Comparison of ENCODE assay signal across 16 cellular contexts in the genomic region with DNA sequence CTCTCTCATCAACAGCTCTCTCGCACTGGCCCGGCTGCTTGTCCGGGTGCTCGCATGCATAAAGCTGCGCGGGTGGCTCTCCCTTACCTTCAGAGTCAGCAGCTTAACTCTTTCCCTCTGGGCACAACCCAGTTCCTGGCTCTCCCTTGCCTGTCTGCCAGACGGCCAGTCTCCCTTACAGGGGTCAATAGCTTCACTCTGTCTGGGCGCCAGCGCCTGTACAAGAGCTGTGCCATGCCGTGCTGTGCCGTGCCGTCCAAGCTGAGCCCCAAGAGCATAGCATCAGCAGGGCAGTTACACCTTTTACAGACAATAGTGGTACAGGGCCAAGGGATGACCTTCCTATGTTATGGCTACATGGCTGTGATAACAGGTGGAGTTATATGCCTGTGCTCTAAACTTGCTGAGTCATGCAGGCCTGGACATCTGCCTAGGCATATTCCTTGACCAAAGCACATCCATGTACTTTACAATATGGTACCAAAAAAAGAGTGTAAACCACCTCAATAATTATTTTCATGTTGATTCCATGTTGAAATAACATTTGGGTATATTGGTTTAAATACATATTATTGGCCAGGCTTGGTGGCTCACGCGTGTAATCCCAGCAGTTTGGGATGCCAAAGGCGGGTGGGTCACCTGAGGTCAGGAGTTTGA. TPM values are rescaled to one million over a fixed set of nuclear protein-coding genes. Genes with fewer than 3 reads are reported as not detected.
A peak's percentile ranks its signal among the peaks of the same experiment; 100 is the strongest.
DNase-seq lines count a peak whose midpoint lies in the region; ATAC-seq and TF ChIP-seq lines count a peak whose summit lies in the region.
"Had no signal": no experiment of that assay in that cellular context is flagged by ENCODE, and none has a peak within 500 bp of the region (broad histone marks: within the 10 kb centered on the region; RNA-seq: fewer than 3 reads in every experiment).

No MANE protein-coding gene starts in this region.

- H2AK5ac ChIP-seq in trophoblast cell (ENCODE audit: low read length) = peak overlapping the region; percentile 89

- H3K4me2 ChIP-seq in trophoblast cell (ENCODE audit: low read length) = no peak overlapping the region

- H3K27me3 ChIP-seq in trophoblast cell (ENCODE audit: insufficient read depth, low read length) (no peaks in the 10 kb centered on the region), left lung (no peaks in the 10 kb centered on the region)
- H3K27me3 ChIP-seq: sigmoid colon had no signal

- H3K4me3 ChIP-seq in HEK293 (ENCODE audit: low read depth, low read length) = no peak overlapping the region
- no peak overlapping the region for H3K4me3 ChIP-seq in trophoblast cell (ENCODE audit: low read depth, low read length)
- H3K4me3 ChIP-seq in left lung = no peak overlapping the region
- H3K4me3 ChIP-seq: sigmoid colon had no signal

- H3K18ac ChIP-seq in trophoblast cell (ENCODE audit: low read length) = peak overlapping the region; percentile 91

- peak overlapping the region; percentile 60 for H4K91ac ChIP-seq in trophoblast cell (ENCODE audit: low read depth, low read length)

- peaks cover 2% of the 10 kb centered on the region for H3K4me1 Mint-ChIP-seq in activated T-cell treated with anti-CD3 and anti-CD28 coated beads, Interleukin-2, amount 50 U/mL, for 24 hours (ENCODE audit: low read depth)
- H3K4me1 Mint-ChIP-seq in activated T-cell treated with anti-CD3 and anti-CD28 coated beads, Interleukin-2, amount 50 U/mL, for 72 hours (ENCODE audit: low read depth) = peaks cover 10% of the 10 kb centered on the region
- H3K4me1 Mint-ChIP-seq in activated naive CD8-positive, alpha-beta T cell treated with anti-CD3 and anti-CD28 coated beads, Interleukin-2, amount 10 ng/mL, durations not matched to agents 7 days and 5 days = peaks cover 1% of the 10 kb centered on the region

- WGBS in trophoblast cell (ENCODE audit: extremely low coverage, insufficient coverage, insufficient read length) = no CpG with 5 or more reads among the region's 15 CpGs

- peaks cover 57% of the 10 kb centered on the region for H3K36me3 Mint-ChIP-seq in activated T-cell treated with anti-CD3 and anti-CD28 coated beads, Interleukin-2, amount 50 U/mL, for 24 hours (ENCODE audit: low read depth)
- H3K36me3 Mint-ChIP-seq in activated T-cell treated with anti-CD3 and anti-CD28 coated beads, Interleukin-2, amount 50 U/mL, for 72 hours (ENCODE audit: insufficient read depth in 2 of 2) = peaks cover 3 to 16% of the 10 kb centered on the region in 2 donors
- H3K36me3 Mint-ChIP-seq in activated naive CD8-positive, alpha-beta T cell treated with anti-CD3 and anti-CD28 coated beads, Interleukin-2, amount 10 ng/mL, durations not matched to agents 7 days and 5 days = peaks cover 12% of the 10 kb centered on the region

- H3K4me1 ChIP-seq in HEK293 (ENCODE audit: control insufficient read depth, insufficient read depth, low read length) (no peaks in the 10 kb centered on the region), trophoblast cell (ENCODE audit: control insufficient read depth in 1 of 2, insufficient read depth in 2 of 2, low read length in 2 of 2) (peaks cover 12 to 15% of the 10 kb centered on the region in 2 experiments), left lung (peaks cover 0 to 15% of the 10 kb centered on the region in 2 donors)
- H3K4me1 ChIP-seq: sigmoid colon had no signal

- H3K23ac ChIP-seq in trophoblast cell (ENCODE audit: low read length) = no peak overlapping the region

- H4K8ac ChIP-seq in trophoblast cell (ENCODE audit: low read depth, low read length) = peak overlapping the region; percentile 43

- H3K27ac ChIP-seq in HEK293 (ENCODE audit: extremely low read depth, low read depth, low read length) (no peak overlapping the region), trophoblast cell (ENCODE audit: low read depth, low read length) (no peak overlapping the region), left lung (no peak overlapping the region)
- H3K27ac ChIP-seq: epithelial cell of prostate, sigmoid colon had no signal

- H4K12ac ChIP-seq in trophoblast cell (ENCODE audit: low read depth, low read length) = peak overlapping the region; percentile 20

- H3K27ac Mint-ChIP-seq in activated T-cell treated with anti-CD3 and anti-CD28 coated beads, Interleukin-2, amount 50 U/mL, for 24 hours = peak overlapping the region; percentile 38
- H3K27ac Mint-ChIP-seq in activated T-cell treated with anti-CD3 and anti-CD28 coated beads, Interleukin-2, amount 50 U/mL, for 72 hours = no peak overlapping the region
- H3K27ac Mint-ChIP-seq in activated naive CD8-positive, alpha-beta T cell treated with anti-CD3 and anti-CD28 coated beads, Interleukin-2, amount 10 ng/mL, durations not matched to agents 7 days and 5 days = peak overlapping the region; percentile 25

- no peak for TF ChIP-seq CTCF in HEK293 (tag by site-specific recombination; IDR thresholded peaks at IDR 0.05)
- TF ChIP-seq CTCF in left lung (IDR thresholded peaks at IDR 0.05) = no peak

- H3K79me1 ChIP-seq in trophoblast cell (ENCODE audit: low read length) = peaks cover 7% of the 10 kb centered on the region

- no peaks in the 10 kb centered on the region for H3K9me3 Mint-ChIP-seq in activated T-cell treated with anti-CD3 and anti-CD28 coated beads, Interleukin-2, amount 50 U/mL, for 24 hours
- no peaks in the 10 kb centered on the region for H3K9me3 Mint-ChIP-seq in activated T-cell treated with anti-CD3 and anti-CD28 coated beads, Interleukin-2, amount 50 U/mL, for 72 hours
- H3K9me3 Mint-ChIP-seq in activated naive CD8-positive, alpha-beta T cell treated with anti-CD3 and anti-CD28 coated beads, Interleukin-2, amount 10 ng/mL, durations not matched to agents 7 days and 5 days = no peaks in the 10 kb centered on the region
- H3K9me3 Mint-ChIP-seq: activated naive CD4-positive, alpha-beta T cell treated with anti-CD3 and anti-CD28 coated beads, Interleukin-2, amount 50 U/mL, for 72 hours had no signal

- H3K9ac ChIP-seq in trophoblast cell (ENCODE audit: low read length) = no peak overlapping the region

- CTCF ChIA-PET in HEK293 (lab: Yijun Ruan, JAX) = interaction anchor here (0.8 kb wide), 1 partner anchor 15 kb away, joined by 4 read pairs; no protein-coding TSS in a partner anchor

- H3K36me3 ChIP-seq in HEK293 (ENCODE audit: control insufficient read depth in 2 of 2, insufficient read depth in 1 of 2, low read length in 2 of 2) (peaks cover 31 to 38% of the 10 kb centered on the region in 2 experiments), trophoblast cell (ENCODE audit: control insufficient read depth in 1 of 2, insufficient read depth in 2 of 2, low read length in 2 of 2) (peaks cover 2 to 9% of the 10 kb centered on the region in 2 experiments), left lung (peaks cover 0 to 51% of the 10 kb centered on the region in 2 donors)

- peak overlapping the region; percentile 21 for H2AFZ ChIP-seq in trophoblast cell (ENCODE audit: insufficient read depth, low read length, poor library complexity)

- no peak for DNase-seq in activated T-cell treated with anti-CD3 and anti-CD28 coated beads, Interleukin-2, amount 50 U/mL, for 24 hours
- DNase-seq in activated T-cell treated with anti-CD3 and anti-CD28 coated beads, Interleukin-2, amount 50 U/mL, for 72 hours = no peak
- DNase-seq in activated naive CD8-positive, alpha-beta T cell treated with anti-CD3 and anti-CD28 coated beads, Interleukin-2, amount 10 ng/mL, durations not matched to agents 7 days and 5 days = no peak
- no peak for DNase-seq in trophoblast cell
- DNase-seq in NCI-H510A (lab: John Stamatoyannopoulos, UW) = no peak
- no peak for DNase-seq in left lung
- DNase-seq: activated CD4-positive, alpha-beta T cell treated with anti-CD3 and anti-CD28 coated beads, Interleukin-2, amount 50 U/mL, for 4 hours; NCI-H1694; NCI-H2227 treated with DMSO at 0.1 percent for 48 hours; nucleus accumbens; RPMI8226; sigmoid colon had no signal

- H3K79me2 ChIP-seq in trophoblast cell (ENCODE audit: control insufficient read depth, insufficient read depth, low read length, poor library complexity) = peaks cover 2% of the 10 kb centered on the region

- peak overlapping the region; percentile 45 for H2BK12ac ChIP-seq in trophoblast cell (ENCODE audit: low read length)

- H3K14ac ChIP-seq in trophoblast cell (ENCODE audit: low read length) = peak overlapping the region; percentile 52

- H3K4me3 Mint-ChIP-seq in activated T-cell treated with anti-CD3 and anti-CD28 coated beads, Interleukin-2, amount 50 U/mL, for 24 hours = no peak overlapping the region
- H3K4me3 Mint-ChIP-seq in activated T-cell treated with anti-CD3 and anti-CD28 coated beads, Interleukin-2, amount 50 U/mL, for 72 hours = no peak overlapping the region
- H3K4me3 Mint-ChIP-seq in activated naive CD8-positive, alpha-beta T cell treated with anti-CD3 and anti-CD28 coated beads, Interleukin-2, amount 10 ng/mL, durations not matched to agents 7 days and 5 days = no peak overlapping the region

- intact Hi-C loops in left lung (cut with DNase I) = no loop called here

- H3K27me3 Mint-ChIP-seq in activated T-cell treated with anti-CD3 and anti-CD28 coated beads, Interleukin-2, amount 50 U/mL, for 24 hours = no peaks in the 10 kb centered on the region
- no peaks in the 10 kb centered on the region for H3K27me3 Mint-ChIP-seq in activated T-cell treated with anti-CD3 and anti-CD28 coated beads, Interleukin-2, amount 50 U/mL, for 72 hours (ENCODE audit: low read depth)
- no peaks in the 10 kb centered on the region for H3K27me3 Mint-ChIP-seq in activated naive CD8-positive, alpha-beta T cell treated with anti-CD3 and anti-CD28 coated beads, Interleukin-2, amount 10 ng/mL, durations not matched to agents 7 days and 5 days

- H2BK120ac ChIP-seq in trophoblast cell (ENCODE audit: insufficient read depth, low read length, poor library complexity) = peak overlapping the region; percentile 68

- ATAC-seq in activated T-cell treated with anti-CD3 and anti-CD28 coated beads, Interleukin-2, amount 50 U/mL, for 72 hours (replicated peaks in 1 of 2) = no peak
- no peak for ATAC-seq in activated naive CD8-positive, alpha-beta T cell treated with anti-CD3 and anti-CD28 coated beads, Interleukin-2, amount 10 ng/mL, durations not matched to agents 7 days and 5 days (ENCODE audit: low read depth)
- no peak for ATAC-seq in HG02840 (IDR thresholded peaks at IDR 0.05; ENCODE audit: low FRiP score, unreplicated experiment)
- ATAC-seq in left lung = no peak
- ATAC-seq: activated naive CD4-positive, alpha-beta T cell treated with anti-CD3 and anti-CD28 coated beads, Interleukin-2, amount 50 U/mL, for 72 hours had no signal

- no peak overlapping the region for H2BK5ac ChIP-seq in trophoblast cell (ENCODE audit: low read depth, low read length, poor library complexity)

- POLR2A ChIA-PET in HEK293 (lab: Yijun Ruan, JAX) = no interaction called here
- POLR2A ChIA-PET in activated naive CD8-positive, alpha-beta T cell treated with anti-CD3 and anti-CD28 coated beads, Interleukin-2, amount 10 ng/mL, durations not matched to agents 7 days and 5 days (lab: Charles Lee) = no interaction called here

- H3K9me3 ChIP-seq in HEK293 (ENCODE audit: control insufficient read depth, insufficient read depth, low read depth, low read length) = no peaks in the 10 kb centered on the region
- no peaks in the 10 kb centered on the region for H3K9me3 ChIP-seq in trophoblast cell (ENCODE audit: insufficient read depth, low read depth, low read length)
- H3K9me3 ChIP-seq in left lung = no peaks in the 10 kb centered on the region
- H3K9me3 ChIP-seq: sigmoid colon had no signal

- peak overlapping the region; percentile 39 for H3K4ac ChIP-seq in trophoblast cell (ENCODE audit: low read depth, low read length)

RNA-seq across cellular contexts. Expression of a gene that starts 47.9 kb away (rescaled TPM):
- 10 to 100 TPM; 22.1 to 25.3 TPM for total RNA-seq in activated T-cell treated with anti-CD3 and anti-CD28 coated beads, Interleukin-2, amount 50 U/mL, for 72 hours
- total RNA-seq in activated naive CD8-positive, alpha-beta T cell treated with anti-CD3 and anti-CD28 coated beads, Interleukin-2, amount 10 ng/mL, durations not matched to agents 7 days and 5 days = 10 to 100 TPM; 11.7 to 11.8 TPM
- polyA plus RNA-seq in trophoblast cell (2013) = 4.7 TPM in 2 replicates
- 10 to 100 TPM; 17.1 to 21.8 TPM for total RNA-seq in left lung

RNA-seq across cellular contexts. Expression of a gene that starts 48.0 kb away (rescaled TPM):
- total RNA-seq in activated T-cell treated with anti-CD3 and anti-CD28 coated beads, Interleukin-2, amount 50 U/mL, for 72 hours = 10 to 100 TPM; 29.1 to 30.9 TPM
- 10 to 100 TPM; 30.5 to 31.0 TPM for total RNA-seq in activated naive CD8-positive, alpha-beta T cell treated with anti-CD3 and anti-CD28 coated beads, Interleukin-2, amount 10 ng/mL, durations not matched to agents 7 days and 5 days
- 26.3 and 26.9 TPM in 2 replicates for polyA plus RNA-seq in trophoblast cell (2013)
- total RNA-seq in left lung = 10 to 100 TPM; 22.6 to 23.9 TPM

RNA-seq across cellular contexts. Expression of a gene that starts 49.2 kb away (rescaled TPM):
- total RNA-seq in activated T-cell treated with anti-CD3 and anti-CD28 coated beads, Interleukin-2, amount 50 U/mL, for 72 hours = 1 to 10 TPM; 9.2 to 9.6 TPM
- total RNA-seq in activated naive CD8-positive, alpha-beta T cell treated with anti-CD3 and anti-CD28 coated beads, Interleukin-2, amount 10 ng/mL, durations not matched to agents 7 days and 5 days = 1 to 10 TPM; 8.1 to 9.3 TPM
- polyA plus RNA-seq in trophoblast cell (2013) = 176 and 189 TPM in 2 replicates
- 10 to 100 TPM; 28.7 to 45.4 TPM for total RNA-seq in left lung
